Comparison of ENCODE assay signal across 18 cellular contexts in genomic region chr6:157658301-157658700, GRCh38.
"Had no signal": no experiment of that assay in that cellular context is flagged by ENCODE, and none has a peak within 500 bp of the region (broad histone marks: within the 10 kb centered on the region; RNA-seq: fewer than 3 reads in every experiment).

No MANE protein-coding gene starts in this region.

- H3K36me3 ChIP-seq: SJSA1 had no signal

- H3K9me3 ChIP-seq: Peyer's patch, SJSA1 had no signal

- H3K4me3 ChIP-seq: PC-9, Peyer's patch, SJSA1 had no signal

- H3K4me1 ChIP-seq: Peyer's patch, SJSA1 had no signal

- DNase-seq: KBM-7, MV-4-11, NCI-H1048, NCI-H1105, NCI-H1417, NCI-H1436 treated with DMSO at 0.1 percent for 48 hours, NCI-H1694, NCI-H187 treated with DMSO at 0.1 percent for 48 hours, NCI-H2029 treated with DMSO at 0.1 percent for 48 hours, NCI-H2107, NCI-H2227 treated with DMSO at 0.1 percent for 48 hours, NCI-H526 treated with DMSO at 0.1 percent for 48 hours, NCI-H748 treated with DMSO at 0.1 percent for 48 hours, PC-9, SHP77 treated with DMSO at 0.1 percent for 48 hours had no signal

- H3K27me3 ChIP-seq: Peyer's patch, SJSA1 had no signal

- H3K27ac ChIP-seq: PC-9, Peyer's patch, SJSA1, SK-N-MC had no signal

- H3K4me2 ChIP-seq: PC-9 had no signal
